Comparison of ENCODE assay signal across 12 cellular contexts in the genomic region with DNA sequence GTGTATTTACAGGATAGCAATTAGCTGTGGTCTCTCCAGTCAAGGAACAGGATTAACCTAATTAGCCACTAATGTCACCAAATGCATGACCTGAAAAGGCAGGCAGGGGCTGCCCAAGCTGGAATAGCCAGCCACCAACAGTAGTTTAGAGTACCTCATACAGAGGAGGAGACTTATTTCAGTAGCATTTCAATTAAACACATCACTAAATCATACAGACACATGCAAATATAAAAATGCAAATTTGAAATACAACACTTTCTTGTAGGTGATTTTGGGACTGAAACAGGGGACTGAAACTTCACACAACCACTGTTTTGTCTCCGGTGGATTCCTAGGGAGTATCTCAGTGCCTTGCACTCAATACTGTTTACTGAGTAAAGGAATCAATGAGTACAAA. TPM values are rescaled to one million over a fixed set of nuclear protein-coding genes. Genes with fewer than 3 reads are reported as not detected.
DNase-seq lines count a peak whose midpoint lies in the region; ATAC-seq, FAIRE-seq and TF ChIP-seq lines count a peak whose summit lies in the region.
"Had no signal": no experiment of that assay in that cellular context is flagged by ENCODE, and none has a peak within 500 bp of the region (broad histone marks: within the 10 kb centered on the region; RNA-seq: fewer than 3 reads in every experiment).

No MANE protein-coding gene starts in this region.

- DNase-seq in GM20000 (ENCODE audit: low spot score) (peak; percentile 41), glomerular visceral epithelial cell (ENCODE audit: extremely low spot score) (no peak), HPDE6-E6E7 (ENCODE audit: extremely low spot score) (no peak), small intestine (no peak), mesenchymal stem cell (no peak)
- DNase-seq: activated CD8-positive, alpha-beta memory T cell treated with anti-CD3 and anti-CD28 coated beads, Interleukin-2, amount 10 ng/mL, durations not matched to agents 7 days and 5 days; dorsolateral prefrontal cortex had no signal

- H3K27ac ChIP-seq in VCaP (peak overlapping the region; percentile 52), small intestine (ENCODE audit: low read depth in 1 of 2, low read length in 1 of 2) (no peak overlapping the region), mesenchymal stem cell (ENCODE audit: low read length, poor library complexity, severe bottlenecking) (no peak overlapping the region)
- H3K27ac ChIP-seq: dorsolateral prefrontal cortex, prostate gland had no signal

- no peak overlapping the region for H3K23ac ChIP-seq in mesenchymal stem cell (ENCODE audit: low read length in 2 of 2)

- no peak overlapping the region for H2AK5ac ChIP-seq in mesenchymal stem cell (ENCODE audit: low read length, severe bottlenecking)

- H3K36me3 ChIP-seq in small intestine (ENCODE audit: control insufficient read depth in 2 of 2, insufficient read depth in 2 of 2, low read length in 2 of 2), result no peaks in the 10 kb centered on the region
- no peaks in the 10 kb centered on the region for H3K36me3 ChIP-seq in mesenchymal stem cell (ENCODE audit: control insufficient read depth in 1 of 2, insufficient read depth in 2 of 2, low read depth in 1 of 2, low read length in 2 of 2)
- H3K36me3 ChIP-seq: prostate gland had no signal

- H3K18ac ChIP-seq in mesenchymal stem cell (ENCODE audit: low read depth in 1 of 2, low read length in 2 of 2), result no peak overlapping the region

- TF ChIP-seq CTCF in GM20000 (IDR thresholded peaks at IDR 0.05; ENCODE audit: extremely low read depth, missing control alignments) (no peak), VCaP (conservative IDR thresholded peaks at IDR 0.05) (no peak)

- no peak overlapping the region for H3K4me2 ChIP-seq in mesenchymal stem cell (ENCODE audit: low read length, poor library complexity, severe bottlenecking)

- peak; percentile 50 for ATAC-seq in GM18508 (IDR thresholded peaks at IDR 0.05; ENCODE audit: insufficient read depth, unreplicated experiment)
- peak; percentile 82 for ATAC-seq in HG03095 (IDR thresholded peaks at IDR 0.05; ENCODE audit: unreplicated experiment)
- ATAC-seq: activated CD8-positive, alpha-beta memory T cell treated with anti-CD3 and anti-CD28 coated beads, Interleukin-2, amount 10 ng/mL, durations not matched to agents 7 days and 5 days had no signal

- H3K4ac ChIP-seq in mesenchymal stem cell (ENCODE audit: low read depth in 1 of 2, low read length in 2 of 2), result no peak overlapping the region

- no peak overlapping the region for H2BK120ac ChIP-seq in mesenchymal stem cell (ENCODE audit: low read depth, low read length)

- no peak overlapping the region for H2BK12ac ChIP-seq in mesenchymal stem cell (ENCODE audit: low read length in 2 of 2)

- FAIRE-seq in small intestine (lab: Jason Lieb, UNC), result no peak
- FAIRE-seq: islet of Langerhans had no signal

- no peak overlapping the region for H4K8ac ChIP-seq in mesenchymal stem cell (ENCODE audit: low read length)

- H3K14ac ChIP-seq in mesenchymal stem cell (ENCODE audit: low read length in 2 of 2), result no peak overlapping the region

- no peaks in the 10 kb centered on the region for H3K9me3 ChIP-seq in small intestine (ENCODE audit: control insufficient read depth, low read depth)
- H3K9me3 ChIP-seq in mesenchymal stem cell (ENCODE audit: control insufficient read depth, low read length), result no peaks in the 10 kb centered on the region
- H3K9me3 ChIP-seq: prostate gland had no signal

- 48 to 56% (median 52%) methylated on average over 1 of the region's 1 CpG for WGBS in small intestine, 3 donors
- 90% methylated on average over 1 of the region's 1 CpG for WGBS in mesenchymal stem cell

- H3K4me1 ChIP-seq in small intestine (ENCODE audit: control insufficient read depth in 2 of 2, insufficient read depth in 1 of 2, low read depth in 1 of 2, low read length in 1 of 2) (peaks cover 0 to 5% of the 10 kb centered on the region in 2 donors), mesenchymal stem cell (ENCODE audit: control insufficient read depth, insufficient read depth, low read depth, low read length) (no peaks in the 10 kb centered on the region)
- H3K4me1 ChIP-seq: prostate gland had no signal

- no peak overlapping the region for H2BK5ac ChIP-seq in mesenchymal stem cell (ENCODE audit: low read depth, low read length, poor library complexity, severe bottlenecking)

- no peaks in the 10 kb centered on the region for H3K79me1 ChIP-seq in mesenchymal stem cell (replicated peaks; ENCODE audit: low read length, poor library complexity, severe bottlenecking)

- no peak overlapping the region for H3K9ac ChIP-seq in mesenchymal stem cell (ENCODE audit: low read length)

- H3K27me3 ChIP-seq in small intestine (ENCODE audit: control insufficient read depth in 2 of 2, insufficient read depth in 2 of 2, low read length in 2 of 2), result no peaks in the 10 kb centered on the region
- no peaks in the 10 kb centered on the region for H3K27me3 ChIP-seq in mesenchymal stem cell (ENCODE audit: control insufficient read depth in 1 of 2, insufficient read depth in 1 of 2, low read length in 2 of 2)

- no peak overlapping the region for H2BK15ac ChIP-seq in mesenchymal stem cell (ENCODE audit: low read depth, poor library complexity, severe bottlenecking)

- H3K4me3 ChIP-seq in small intestine (ENCODE audit: low read depth in 1 of 2, low read length in 2 of 2), result no peak overlapping the region
- no peak overlapping the region for H3K4me3 ChIP-seq in mesenchymal stem cell (ENCODE audit: insufficient read depth in 1 of 2, low read depth in 1 of 2, low read length in 2 of 2)
- H3K4me3 ChIP-seq: dorsolateral prefrontal cortex, prostate gland had no signal

- no peak overlapping the region for H4K91ac ChIP-seq in mesenchymal stem cell (ENCODE audit: low read length)

- H2AFZ ChIP-seq in mesenchymal stem cell (ENCODE audit: low read depth, low read length), result no peak overlapping the region

RNA-seq across cellular contexts. Expression of gene IFNG-AS1, which starts 0.6 kb away (rescaled TPM):
- polyA plus RNA-seq in small intestine, result not detected
- not detected for polyA plus RNA-seq in mesenchymal stem cell (2013, experiment 1 of 2)
- not detected for polyA plus RNA-seq in mesenchymal stem cell (2013, experiment 2 of 2)
